In the genomic region with DNA sequence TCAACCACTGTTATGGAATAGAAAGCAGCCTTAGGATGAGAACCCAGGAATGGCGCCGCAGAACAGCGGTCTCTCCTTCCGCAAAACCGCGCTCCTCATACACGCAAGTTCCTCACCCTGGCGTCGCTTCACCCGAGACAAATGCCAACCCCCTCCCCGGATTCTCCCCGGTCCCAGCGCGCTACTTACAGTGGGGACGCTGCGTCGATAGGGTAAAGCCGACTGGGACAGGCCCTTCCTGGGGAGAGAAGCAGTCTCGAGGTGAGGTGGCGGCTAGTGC, we compare ENCODE assay signal across 8 cellular contexts. TPM values are rescaled to one million over a fixed set of nuclear protein-coding genes. Genes with fewer than 3 reads are reported as not detected.
DNase-seq lines count a peak whose midpoint lies in the region; ATAC-seq and TF ChIP-seq lines count a peak whose summit lies in the region.

No MANE protein-coding gene starts in this region.

- intact Hi-C loops in adrenal gland (cut with DNase I) = loop anchor here in 1 of 2 donors (5.0 kb wide), 1 partner anchor 130 kb away; a partner anchor contains a TSS

- H3K9me3 ChIP-seq in adrenal gland (replicated peaks in 1 of 3) (no peaks in the 10 kb centered on the region), iPS-18c (ENCODE audit: control insufficient read depth, insufficient read depth, low read length) (no peaks in the 10 kb centered on the region), stomach smooth muscle (ENCODE audit: control insufficient read depth in 2 of 2, low read length in 2 of 2) (no peaks in the 10 kb centered on the region)

- no peaks in the 10 kb centered on the region for H3K27me3 ChIP-seq in adrenal gland
- H3K27me3 ChIP-seq in stomach smooth muscle (ENCODE audit: control insufficient read depth in 1 of 2, insufficient read depth in 2 of 2, low read length in 2 of 2) = no peaks in the 10 kb centered on the region

- ATAC-seq in GM18909 (IDR thresholded peaks at IDR 0.05; ENCODE audit: poor library complexity, unreplicated experiment) = peak; percentile 17
- ATAC-seq in HG03354 (IDR thresholded peaks at IDR 0.05; ENCODE audit: poor library complexity, severe bottlenecking, unreplicated experiment) = peak; percentile 26

- peak in 1 of 7 donors; percentile 77 for DNase-seq in adrenal gland
- no peak for DNase-seq in 8988T
- no peak for DNase-seq in AG08395 (ENCODE audit: low spot score)

- H3K4me1 ChIP-seq in adrenal gland (replicated peaks in 1 of 2) (peaks cover 13 to 36% of the 10 kb centered on the region in 2 donors), stomach smooth muscle (ENCODE audit: control insufficient read depth, insufficient read depth, low read length) (peaks cover 20% of the 10 kb centered on the region)

- no peak for TF ChIP-seq CTCF in 22Rv1 (IDR thresholded peaks at IDR 0.05)
- no peak for TF ChIP-seq CTCF in adrenal gland (IDR thresholded peaks at IDR 0.05)

- H3K27ac ChIP-seq in 22Rv1 (peak overlapping the region; percentile 95), adrenal gland (peak overlapping the region; percentile 74 to 99 (median 92)), stomach smooth muscle (ENCODE audit: low read length) (peak overlapping the region; percentile 94)

- peak overlapping the region; percentile 97 to 99 for H3K9ac ChIP-seq in stomach smooth muscle (ENCODE audit: low read length in 2 of 2)

- H3K4me3 ChIP-seq in adrenal gland = peak overlapping the region; percentile 31 to 95 (median 91)
- peak overlapping the region; percentile 80 for H3K4me3 ChIP-seq in iPS-18c (ENCODE audit: insufficient read depth, low read depth, low read length)
- peak overlapping the region; percentile 94 to 99 for H3K4me3 ChIP-seq in stomach smooth muscle (ENCODE audit: low read length in 2 of 2)

- no peak for TF ChIP-seq POLR2A in adrenal gland (IDR thresholded peaks at IDR 0.05)

- H3K36me3 ChIP-seq in adrenal gland (replicated peaks in 1 of 2) (peaks cover 0 to 31% of the 10 kb centered on the region in 2 donors), stomach smooth muscle (ENCODE audit: control insufficient read depth in 2 of 2, insufficient read depth in 2 of 2, low read length in 2 of 2) (peaks cover 15 to 22% of the 10 kb centered on the region in 2 donors)

- 0 to 1% (median 1%) methylated on average over 2 to 20 of the region's 20 CpGs for WGBS in adrenal gland, 4 donors

RNA-seq across cellular contexts. Expression of a gene that starts 0.3 kb away (rescaled TPM):
- total RNA-seq in adrenal gland = 1,000 to 10,000 TPM in 2 of 8 donors, 100 to 1,000 TPM in 6; 641 to 1,399 (median 736) TPM
- polyA plus RNA-seq in adrenal gland = 1,000 to 10,000 TPM in 2 of 3 donors, 100 to 1,000 TPM in 1; 745 to 1,182 (median 1,162) TPM
